Comparison of ENCODE assay signal across 8 cellular contexts in the genomic region with DNA sequence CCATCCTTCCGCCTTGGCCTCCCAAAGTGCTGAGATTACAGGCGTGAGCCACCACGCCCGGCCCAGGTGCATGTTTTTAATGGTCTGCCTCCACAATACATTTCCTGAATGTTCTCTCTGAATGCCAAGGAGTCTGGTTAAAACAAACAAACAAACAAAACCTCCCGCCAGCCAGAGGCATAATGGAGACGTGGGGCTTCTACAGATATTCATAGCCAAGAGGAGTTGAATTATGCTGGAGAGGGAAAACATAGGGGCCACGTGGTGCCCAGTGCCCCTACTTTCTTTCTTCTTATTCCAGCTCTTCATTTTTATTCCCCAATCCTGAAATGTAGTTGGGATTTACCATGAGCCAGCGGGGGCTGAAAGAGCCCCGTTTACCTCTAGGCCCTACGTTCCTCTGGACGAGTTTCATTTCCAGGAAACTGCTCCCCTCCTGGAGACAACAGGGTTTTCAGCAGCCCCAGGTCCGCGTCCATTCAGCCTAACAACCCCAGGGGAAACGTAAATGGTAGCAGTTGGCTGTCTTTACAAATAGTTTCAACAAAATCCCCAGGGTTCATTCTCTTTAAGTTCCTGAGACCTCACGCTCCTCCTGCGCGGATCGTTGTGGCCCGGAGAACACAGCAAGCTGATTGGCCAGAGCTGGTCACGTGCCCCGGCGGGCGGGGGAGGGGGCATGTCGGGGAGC.
A peak's percentile ranks its signal among the peaks of the same experiment; 100 is the strongest.
DNase-seq lines count a peak whose midpoint lies in the region; ATAC-seq and TF ChIP-seq lines count a peak whose summit lies in the region.

No MANE protein-coding gene starts in this region.

- H3K27me3 ChIP-seq in tibial nerve, result no peaks in the 10 kb centered on the region

- TF ChIP-seq CTCF in epithelial cell of proximal tubule (conservative IDR thresholded peaks at IDR 0.05; ENCODE audit: low read depth, low read length) (peak; percentile 21), tibial nerve (IDR thresholded peaks at IDR 0.05) (peak in 1 of 5 experiments; percentile 15)

- 25 to 48% methylated on average over 24 of the region's 24 CpGs for WGBS in tibial nerve, 2 donors

- ATAC-seq in HG02678 (IDR thresholded peaks at IDR 0.05; ENCODE audit: unreplicated experiment), result no peak
- ATAC-seq in HG02763 (IDR thresholded peaks at IDR 0.05; ENCODE audit: unreplicated experiment), result no peak
- ATAC-seq in HG03457 (IDR thresholded peaks at IDR 0.05; ENCODE audit: unreplicated experiment), result no peak

- TF ChIP-seq POLR2A in tibial nerve (IDR thresholded peaks at IDR 0.05), result no peak

- peak overlapping the region; percentile 61 for H3K4me3 ChIP-seq in epithelial cell of proximal tubule (ENCODE audit: low read depth, low read length)
- H3K4me3 ChIP-seq in tibial nerve, result peak overlapping the region; percentile 22 to 51 (median 34)

- H3K4me1 ChIP-seq in tibial nerve, result peaks cover 0 to 7% (median 0%) of the 10 kb centered on the region in 4 donors

- peak overlapping the region in 1 of 4 donors; percentile 25 for H3K27ac ChIP-seq in tibial nerve

- DNase-seq in EL (peak; percentile 57), NCI-H2171 treated with DMSO at 0.1 percent for 48 hours (lab: John Stamatoyannopoulos, UW) (peak; percentile 42), epithelial cell of proximal tubule (ENCODE audit: low read depth) (no peak), midbrain (lab: John Stamatoyannopoulos, UW) (peak; percentile 65), tibial nerve (ENCODE audit: low spot score in 2 of 2) (peak; percentile 47 to 53)

- TF ChIP-seq EP300 in tibial nerve (IDR thresholded peaks at IDR 0.05), result no peak

- H3K36me3 ChIP-seq in tibial nerve, result no peaks in the 10 kb centered on the region

- no peaks in the 10 kb centered on the region for H3K9me3 ChIP-seq in tibial nerve
